Comparison of ENCODE assay signal across 9 cellular contexts in the genomic region with DNA sequence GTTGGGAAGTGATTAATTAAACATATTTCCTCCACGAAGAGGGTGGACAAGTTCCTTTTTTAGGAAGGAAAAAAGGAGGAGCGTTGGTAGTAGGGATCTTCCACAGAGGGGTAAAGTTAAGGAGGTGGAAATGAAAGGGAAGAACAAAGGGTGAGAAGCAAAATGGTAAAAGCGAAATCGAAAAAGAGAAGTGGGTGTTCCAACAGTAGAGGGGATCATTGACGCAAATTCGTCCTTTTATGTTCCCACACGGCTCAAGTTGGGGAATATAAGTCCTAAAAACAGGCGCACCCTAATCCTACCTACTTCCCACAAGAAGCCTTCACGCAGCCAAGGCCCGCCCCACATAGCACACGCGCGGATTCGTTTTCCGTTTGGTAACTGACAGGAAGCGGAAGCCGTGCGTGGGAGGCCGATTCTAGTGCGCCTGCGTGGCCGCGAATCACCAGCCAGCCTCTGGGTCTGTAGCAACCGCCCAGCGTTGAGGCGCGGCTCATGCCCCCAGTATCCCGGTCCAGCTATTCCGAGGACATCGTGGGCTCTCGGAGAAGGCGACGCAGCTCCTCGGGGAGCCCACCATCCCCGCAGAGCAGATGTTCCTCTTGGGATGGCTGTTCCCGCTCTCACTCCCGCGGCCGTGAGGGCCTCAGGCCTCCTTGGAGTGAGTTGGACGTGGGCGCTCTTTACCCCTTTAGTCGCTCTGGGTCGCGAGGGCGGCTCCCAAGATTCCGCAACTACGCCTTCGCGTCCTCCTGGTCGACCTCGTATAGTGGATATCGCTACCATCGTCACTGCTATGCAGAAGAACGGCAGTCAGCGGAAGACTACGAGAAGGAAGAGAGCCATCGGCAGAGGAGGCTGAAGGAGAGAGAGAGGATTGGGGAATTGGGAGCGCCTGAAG. TPM values are rescaled to one million over a fixed set of nuclear protein-coding genes. Genes with fewer than 3 reads are reported as not detected.
A peak's percentile ranks its signal among the peaks of the same experiment; 100 is the strongest.
DNase-seq lines count a peak whose midpoint lies in the region; ATAC-seq and TF ChIP-seq lines count a peak whose summit lies in the region.
"Had no signal": no experiment of that assay in that cellular context is flagged by ENCODE, and none has a peak within 500 bp of the region (broad histone marks: within the 10 kb centered on the region; RNA-seq: fewer than 3 reads in every experiment).

A gene (plus strand): TSS at position 421 of the 901 bp plus-strand sequence. CDS start 75 bp downstream, at position 496.

- no peak within 1 kb of the TSS for H3K4me3 Mint-ChIP-seq in MCF 10A (ENCODE audit: unreplicated experiment)

- TF ChIP-seq CTCF in breast epithelium (IDR thresholded peaks at IDR 0.05) (no peak), MCF 10A (IDR thresholded peaks at IDR 0.05; ENCODE audit: unreplicated experiment) (no peak), colonic mucosa (IDR thresholded peaks at IDR 0.05) (no peak), lung (IDR thresholded peaks at IDR 0.05; ENCODE audit: control extremely low read depth, extremely low read depth) (no peak)

- H3K27ac ChIP-seq in breast epithelium (no peak within 1 kb of the TSS), colonic mucosa (no peak within 1 kb of the TSS), lung (ENCODE audit: low read depth in 1 of 2, low read length in 1 of 2) (no peak within 1 kb of the TSS)
- H3K27ac ChIP-seq: A549 had no signal

- H3K36me3 Mint-ChIP-seq in MCF 10A (ENCODE audit: insufficient read depth, unreplicated experiment): no peaks in the 10 kb centered on the region

- DNase-seq in breast epithelium (ENCODE audit: low spot score in 2 of 2): peak in 1 of 2 donors; percentile 61
- DNase-seq in MCF 10A (ENCODE audit: unreplicated experiment): no peak
- peak; percentile 45 for DNase-seq in colonic mucosa
- DNase-seq in lung (ENCODE audit: low spot score): peak; percentile 73
- peak; percentile 53 for DNase-seq in stimulated activated CD8-positive, alpha-beta memory T cell treated with anti-CD3 and anti-CD28 coated beads, Interleukin-12 subunit alpha, Interleukin-12 subunit beta, amount 100 ng/mL, for 4 hours (ENCODE audit: low read depth)
- DNase-seq in KG1 (lab: John Stamatoyannopoulos, UW): no peak
- no peak for DNase-seq in HPDE6-E6E7 (ENCODE audit: extremely low spot score)

- TF ChIP-seq POLR2A in breast epithelium (IDR thresholded peaks at IDR 0.05): no peak

- H3K4me1 ChIP-seq in breast epithelium (no peaks in the 10 kb centered on the region), colonic mucosa (no peaks in the 10 kb centered on the region), lung (ENCODE audit: control insufficient read depth in 2 of 2, insufficient read depth in 2 of 2, low read length in 2 of 2) (peaks cover 4 to 5% of the 10 kb centered on the region in 2 donors)
- H3K4me1 ChIP-seq: A549 had no signal

- peaks cover 7 to 12% of the 10 kb centered on the region in 2 donors for H3K9me3 ChIP-seq in breast epithelium
- no peaks in the 10 kb centered on the region for H3K9me3 ChIP-seq in colonic mucosa
- peaks cover 3 to 12% of the 10 kb centered on the region in 2 donors for H3K9me3 ChIP-seq in lung (ENCODE audit: control insufficient read depth in 2 of 2, insufficient read depth in 1 of 2, low read length in 1 of 2)
- H3K9me3 ChIP-seq: A549 had no signal

- intact Hi-C loops in breast epithelium (cut with DNase I; ENCODE audit: low total_unique reads): no loop called here
- intact Hi-C loops in MCF 10A (cut with micrococcal nuclease): no loop called here
- intact Hi-C loops in colonic mucosa (cut with DNase I): loop anchor here (10.0 kb wide), 1 partner anchor 124 kb away; no protein-coding TSS in a partner anchor

- 40 to 41% methylated on average over 58 of the region's 58 CpGs for WGBS in lung, 2 donors

- no peaks in the 10 kb centered on the region for H3K4me1 Mint-ChIP-seq in MCF 10A (ENCODE audit: insufficient read depth, unreplicated experiment)

- H3K9me3 Mint-ChIP-seq in MCF 10A (ENCODE audit: unreplicated experiment): no peaks in the 10 kb centered on the region

- peak; percentile 80 for ATAC-seq in lung (ENCODE audit: insufficient read depth, low FRiP score)
- ATAC-seq in GM21360 (IDR thresholded peaks at IDR 0.05; ENCODE audit: unreplicated experiment): no peak
- ATAC-seq: A549 had no signal

- no peaks in the 10 kb centered on the region for H3K27me3 Mint-ChIP-seq in MCF 10A (ENCODE audit: insufficient read depth, unreplicated experiment)

- CTCF ChIA-PET in MCF 10A (lab: Yijun Ruan, JAX): interaction anchor here (0.6 kb wide), 1 partner anchor 11 kb away, joined by 3 read pairs; no protein-coding TSS in a partner anchor

- H3K36me3 ChIP-seq in breast epithelium (no peaks in the 10 kb centered on the region), colonic mucosa (no peaks in the 10 kb centered on the region), lung (ENCODE audit: control insufficient read depth in 2 of 2, insufficient read depth in 2 of 2, low read length in 2 of 2) (no peaks in the 10 kb centered on the region)

- POLR2A ChIA-PET in MCF 10A (lab: Yijun Ruan, JAX): interaction anchor here (0.5 to 0.7 kb wide), 3 partner anchors 91 to 648 kb away, joined by 3 to 4 read pairs (median 3); no protein-coding TSS in a partner anchor

- H3K27me3 ChIP-seq in breast epithelium: peaks cover 0 to 7% of the 10 kb centered on the region in 2 donors
- no peaks in the 10 kb centered on the region for H3K27me3 ChIP-seq in colonic mucosa
- H3K27me3 ChIP-seq in lung (ENCODE audit: control insufficient read depth, insufficient read depth): no peaks in the 10 kb centered on the region

- H3K9ac ChIP-seq in colonic mucosa (ENCODE audit: low read depth in 2 of 2, low read length in 2 of 2): no peak within 1 kb of the TSS

- H3K4me3 ChIP-seq in breast epithelium (peak within 1 kb of the TSS; percentile 28 to 68 (median 48)), colonic mucosa (no peak within 1 kb of the TSS), lung (peak within 1 kb of the TSS; percentile 49)
- H3K4me3 ChIP-seq: A549 had no signal

- BruUV-seq in MCF 10A (replicated peaks; lab: Mats Ljungman, UMichigan): no TSS peak

- H3K27ac Mint-ChIP-seq in MCF 10A (ENCODE audit: low read depth, unreplicated experiment): no peak within 1 kb of the TSS

RNA-seq across cellular contexts. Expression of the gene that starts here (rescaled TPM):
- total RNA-seq in breast epithelium: 1 to 10 TPM; 1.6 to 2.9 (median 2.3) TPM
- total RNA-seq in MCF 10A (2022): not detected in 2 replicates
- total RNA-seq in colonic mucosa: under 1 TPM; 0.25 to 0.29 TPM
- total RNA-seq in lung: 1 to 10 TPM in 1 of 2 donors, under 1 TPM in 1; 0.85 to 1.1 TPM
- polyA plus RNA-seq in lung: 1 to 10 TPM in 1 of 2 donors, under 1 TPM in 1; 0.81 to 1.4 TPM
- polyA plus RNA-seq: A549 had no signal

Comparison
In these comparisons a context has a peak if more than half of its experiments do, and no peak if none do; other contexts are left out.
1. Peak in DNase-seq in colonic mucosa; RNA of the gene not detected or under 1 TPM.
2. DNase-seq: peak in lung (single experiment) and stimulated activated CD8-positive, alpha-beta memory T cell treated with anti-CD3 and anti-CD28 coated beads, Interleukin-12 subunit alpha, Interleukin-12 subunit beta, amount 100 ng/mL, for 4 hours (single experiment); none in MCF 10A (single experiment), KG1 (single experiment) and HPDE6-E6E7 (single experiment).